11 cellular contexts compared by ENCODE assay signal in the genomic region with DNA sequence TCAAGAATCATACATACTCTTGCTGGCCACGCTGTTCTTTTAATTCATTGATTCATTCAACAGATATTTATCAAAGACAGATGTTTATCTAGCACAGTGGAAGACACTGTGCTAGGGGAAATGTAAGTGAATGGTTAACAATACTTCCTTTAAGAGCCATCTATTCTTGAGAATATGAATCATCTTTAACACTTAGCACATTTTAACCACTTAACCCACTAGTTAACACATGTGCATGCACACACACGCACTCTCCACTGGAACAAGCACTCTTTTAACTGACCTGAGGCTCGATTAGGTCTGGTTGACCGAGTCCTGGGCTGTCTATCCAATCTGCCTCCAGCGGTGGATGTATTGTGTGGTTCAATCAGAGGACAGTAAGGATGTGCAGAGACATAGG. TPM values are rescaled to one million over a fixed set of nuclear protein-coding genes. Genes with fewer than 3 reads are reported as not detected.
DNase-seq lines count a peak whose midpoint lies in the region; ATAC-seq and TF ChIP-seq lines count a peak whose summit lies in the region.
"Had no signal": no experiment of that assay in that cellular context is flagged by ENCODE, and none has a peak within 500 bp of the region (broad histone marks: within the 10 kb centered on the region; RNA-seq: fewer than 3 reads in every experiment).

No MANE protein-coding gene starts in this region.

- no peaks in the 10 kb centered on the region for H3K36me3 Mint-ChIP-seq in type B pancreatic cell

- DNase-seq in fibroblast of peridontal ligament (ENCODE audit: extremely low read depth) (peak; percentile 20), type B pancreatic cell (ENCODE audit: extremely low spot score, unreplicated experiment) (no peak), HUDEP-2 (lab: John Stamatoyannopoulos, UW; ENCODE audit: unreplicated experiment in 76 of 76) (no peak)
- DNase-seq in activated CD4-positive, CD25-positive, alpha-beta regulatory T cell (lab: John Stamatoyannopoulos, UW) = no peak
- no peak for DNase-seq in activated naive CD4-positive, alpha-beta T cell treated with Interleukin-2 at 50 U/mL for 16 hours
- DNase-seq: activated B cell treated with CpG ODN at 0.5 μM for 24 hours, DMS79 had no signal

- no peaks in the 10 kb centered on the region for H3K27me3 Mint-ChIP-seq in type B pancreatic cell

- no peak overlapping the region for H3K4me3 Mint-ChIP-seq in type B pancreatic cell
- H3K4me3 Mint-ChIP-seq: activated B cell treated with CpG ODN at 0.5 μM for 24 hours; central memory CD8-positive, alpha-beta T cell had no signal

- TF ChIP-seq CTCF in type B pancreatic cell (conservative IDR thresholded peaks at IDR 0.05) = no peak

- no peak overlapping the region for H3K27ac Mint-ChIP-seq in type B pancreatic cell
- H3K27ac Mint-ChIP-seq: activated B cell treated with CpG ODN at 0.5 μM for 24 hours had no signal

- H3K9me3 Mint-ChIP-seq in type B pancreatic cell = no peaks in the 10 kb centered on the region
- H3K9me3 Mint-ChIP-seq: activated B cell treated with CpG ODN at 0.5 μM for 24 hours; central memory CD8-positive, alpha-beta T cell had no signal

- peak; percentile 59 for ATAC-seq in GM18502 (IDR thresholded peaks at IDR 0.05; ENCODE audit: poor library complexity, unreplicated experiment)
- ATAC-seq in GM21528 (IDR thresholded peaks at IDR 0.05; ENCODE audit: low FRiP score, unreplicated experiment) = peak; percentile 75
- peak; percentile 73 for ATAC-seq in HG03565 (IDR thresholded peaks at IDR 0.05; ENCODE audit: unreplicated experiment)

- no peaks in the 10 kb centered on the region for H3K4me1 Mint-ChIP-seq in type B pancreatic cell (ENCODE audit: unreplicated experiment)
- H3K4me1 Mint-ChIP-seq: activated B cell treated with CpG ODN at 0.5 μM for 24 hours; central memory CD8-positive, alpha-beta T cell had no signal

RNA-seq across cellular contexts. Expression of a gene that starts 34.6 kb away (rescaled TPM):
- 1.5 TPM in 1 of 2 replicates, not detected in the other for total RNA-seq in type B pancreatic cell (ENCODE audit: low replicate concordance)
- total RNA-seq: activated B cell treated with CpG ODN at 0.5 μM for 24 hours had no signal
